In the genomic region with DNA sequence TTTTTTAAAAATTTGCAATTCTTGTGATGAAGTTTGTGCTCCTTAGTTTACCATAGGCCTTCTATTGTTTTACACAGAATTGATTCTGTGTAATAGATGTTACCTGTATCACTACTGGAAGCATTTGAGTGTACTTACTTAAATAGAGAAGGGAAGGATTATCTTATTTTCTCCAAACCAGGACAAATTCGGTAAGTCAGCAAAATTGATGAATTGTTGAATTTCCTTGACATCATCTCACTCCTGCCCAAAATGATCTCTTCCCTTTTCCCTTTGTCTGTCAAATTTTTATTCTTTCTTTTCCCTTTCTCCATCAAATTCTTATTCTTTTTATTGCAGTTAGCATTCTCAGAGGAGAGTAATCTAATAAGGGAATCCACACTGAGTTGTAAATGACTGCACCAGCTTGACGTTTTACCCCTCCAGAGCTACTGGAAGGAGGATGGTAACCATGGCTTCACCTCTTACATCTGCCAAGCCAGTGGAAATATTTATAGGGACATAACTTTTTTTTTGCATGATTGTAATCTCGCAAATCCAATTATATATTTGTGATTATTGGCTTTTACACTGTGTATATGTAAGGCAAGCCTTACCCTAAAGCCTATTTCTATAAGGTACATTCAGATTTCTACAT, we compare ENCODE assay signal across 19 cellular contexts. TPM values are rescaled to one million over a fixed set of nuclear protein-coding genes. Genes with fewer than 3 reads are reported as not detected.
DNase-seq lines count a peak whose midpoint lies in the region; ATAC-seq, FAIRE-seq and TF ChIP-seq lines count a peak whose summit lies in the region.
"Had no signal": no experiment of that assay in that cellular context is flagged by ENCODE, and none has a peak within 500 bp of the region (broad histone marks: within the 10 kb centered on the region; RNA-seq: fewer than 3 reads in every experiment).

No MANE protein-coding gene starts in this region.

- H3K4me3 ChIP-seq in SK-N-SH (ENCODE audit: low read depth in 2 of 2, low read length in 1 of 2) (no peak overlapping the region), A549 (no peak overlapping the region), esophagus muscularis mucosa (no peak overlapping the region), stomach smooth muscle (ENCODE audit: low read length in 2 of 2) (peak overlapping the region in 1 of 2 donors; percentile 57)
- H3K4me3 ChIP-seq: BLaER1 treated with 17β-estradiol and CSF1 and Interleukin-3, amounts not matched to agents 10 nM and 100 nM; GM12878; GM23248 had no signal

- TF ChIP-seq CTCF in SK-N-SH (IDR thresholded peaks at IDR 0.05) (no peak), A549 (IDR thresholded peaks at IDR 0.05) (no peak), esophagus muscularis mucosa (IDR thresholded peaks at IDR 0.05) (no peak)

- H3K36me3 ChIP-seq in SK-N-SH (replicated peaks in 1 of 2; ENCODE audit: control insufficient read depth in 1 of 2, insufficient read depth in 2 of 2, low read length in 1 of 2) (no peaks in the 10 kb centered on the region), esophagus muscularis mucosa (no peaks in the 10 kb centered on the region), stomach smooth muscle (ENCODE audit: control insufficient read depth in 2 of 2, insufficient read depth in 2 of 2, low read length in 2 of 2) (no peaks in the 10 kb centered on the region)
- H3K36me3 ChIP-seq: BLaER1 treated with 17β-estradiol and CSF1 and Interleukin-3, amounts not matched to agents 10 nM and 100 nM had no signal

- H3K4me1 ChIP-seq in SK-N-SH (ENCODE audit: control insufficient read depth in 1 of 2, insufficient read depth in 2 of 2, low read depth in 1 of 2, low read length in 1 of 2) (peaks cover 0 to 6% of the 10 kb centered on the region in 2 experiments; a peak in 2 of 4 replicates), A549 (no peaks in the 10 kb centered on the region), esophagus muscularis mucosa (peaks cover 13 to 45% (median 40%) of the 10 kb centered on the region in 4 donors), stomach smooth muscle (ENCODE audit: control insufficient read depth, insufficient read depth, low read length) (peaks cover 28% of the 10 kb centered on the region)
- H3K4me1 ChIP-seq: BLaER1 treated with 17β-estradiol and CSF1 and Interleukin-3, amounts not matched to agents 10 nM and 100 nM had no signal

- TF ChIP-seq RAD21 in SK-N-SH (IDR thresholded peaks at IDR 0.05; ENCODE audit: low read length) (no peak), A549 (conservative IDR thresholded peaks at IDR 0.05 in 1 of 2, IDR thresholded peaks at IDR 0.05 in 1 of 2) (no peak)

- POLR2A ChIA-PET in SK-N-SH (lab: Yijun Ruan, JAX) (no interaction called here), A549 (lab: Yijun Ruan, JAX) (no interaction called here)

- ATAC-seq in SK-N-SH treated with all-trans-retinoic acid at 6 μM for 48 hours (peak; percentile 36; the same call in 1 of the 3 replicates), A549 (no peak), HG02763 (IDR thresholded peaks at IDR 0.05; ENCODE audit: unreplicated experiment) (no peak)
- ATAC-seq: GM12878, HCT116 had no signal

- TF ChIP-seq EP300 in SK-N-SH (IDR thresholded peaks at IDR 0.05; ENCODE audit: borderline replicate concordance in 1 of 2, low read depth in 1 of 2, low read length in 1 of 2): no peak
- TF ChIP-seq EP300 in A549 (IDR thresholded peaks at IDR 0.05): no peak
- no peak for TF ChIP-seq EP300 in esophagus muscularis mucosa (IDR thresholded peaks at IDR 0.05)

- CTCF ChIA-PET in SK-N-SH (lab: Yijun Ruan, JAX): no interaction called here
- CTCF ChIA-PET in A549 (lab: Yijun Ruan, JAX): no interaction called here

- DNase-seq in SK-N-SH: no peak
- no peak for DNase-seq in A549 (ENCODE audit: low read depth in 1 of 2, low spot score in 1 of 2)
- DNase-seq in esophagus muscularis mucosa (ENCODE audit: extremely low spot score): no peak
- DNase-seq in anterior cingulate cortex (lab: John Stamatoyannopoulos, UW): no peak
- DNase-seq in A172 (ENCODE audit: low spot score): no peak
- DNase-seq: ACHN; CD4-positive, CD25-positive, alpha-beta regulatory T cell; DMS 273 treated with DMSO at 0.1 percent for 48 hours; GM23248 had no signal

- H4K20me1 ChIP-seq in SK-N-SH (ENCODE audit: insufficient read depth): no peaks in the 10 kb centered on the region
- H4K20me1 ChIP-seq: BLaER1 treated with 17β-estradiol and CSF1 and Interleukin-3, amounts not matched to agents 10 nM and 100 nM had no signal

- 72% methylated on average over 3 of the region's 3 CpGs for WGBS in SK-N-SH (ENCODE audit: low lambda C conversion rate)
- WGBS in A549 (ENCODE audit: missing lambda C conversion rate): 39% methylated on average over 3 of the region's 3 CpGs
- WGBS in esophagus muscularis mucosa: 57% methylated on average over 3 of the region's 3 CpGs

- intact Hi-C loops in esophagus muscularis mucosa (cut with DNase I): no loop called here

- no peaks in the 10 kb centered on the region for H3K79me2 ChIP-seq in SK-N-SH (ENCODE audit: insufficient read depth)

- H3K27me3 ChIP-seq in SK-N-SH (ENCODE audit: insufficient read depth) (no peaks in the 10 kb centered on the region), esophagus muscularis mucosa (no peaks in the 10 kb centered on the region), stomach smooth muscle (ENCODE audit: control insufficient read depth in 1 of 2, insufficient read depth in 2 of 2, low read length in 2 of 2) (no peaks in the 10 kb centered on the region)
- H3K27me3 ChIP-seq: BLaER1 treated with 17β-estradiol and CSF1 and Interleukin-3, amounts not matched to agents 10 nM and 100 nM had no signal

- FAIRE-seq in A549 (lab: Jason Lieb, UNC): no peak
- FAIRE-seq: GM12878, GM18507, H54 had no signal

- H3K27ac ChIP-seq in SK-N-SH (ENCODE audit: low read depth in 2 of 2, low read length in 1 of 2) (no peak overlapping the region), A549 (no peak overlapping the region), esophagus muscularis mucosa (replicated peaks in 1 of 4) (peak overlapping the region in 3 of 4 donors; percentile 54 to 59 (median 57)), stomach smooth muscle (ENCODE audit: low read length) (peak overlapping the region; percentile 53)
- H3K27ac ChIP-seq: 22Rv1; BLaER1 treated with 17β-estradiol and CSF1 and Interleukin-3, amounts not matched to agents 10 nM and 100 nM; GM23248 had no signal

- no peaks in the 10 kb centered on the region for H3K9me2 ChIP-seq in SK-N-SH

- TF ChIP-seq POLR2A in A549 (IDR thresholded peaks at IDR 0.05; ENCODE audit: low read length) (no peak), esophagus muscularis mucosa (IDR thresholded peaks at IDR 0.05; ENCODE audit: low read depth) (no peak)

- H3K9ac ChIP-seq in SK-N-SH (no peak overlapping the region), stomach smooth muscle (ENCODE audit: low read length in 2 of 2) (no peak overlapping the region)
- H3K9ac ChIP-seq: BLaER1 treated with 17β-estradiol and CSF1 and Interleukin-3, amounts not matched to agents 10 nM and 100 nM; GM23248 had no signal

- H3F3A ChIP-seq in SK-N-SH (replicated peaks; ENCODE audit: insufficient read depth): no peaks in the 10 kb centered on the region

- no peak overlapping the region for H2AFZ ChIP-seq in SK-N-SH (ENCODE audit: low read depth)
- H2AFZ ChIP-seq: GM23248 had no signal

- H3K9me3 ChIP-seq in SK-N-SH (no peaks in the 10 kb centered on the region), A549 (no peaks in the 10 kb centered on the region), esophagus muscularis mucosa (no peaks in the 10 kb centered on the region), stomach smooth muscle (ENCODE audit: control insufficient read depth in 2 of 2, low read length in 2 of 2) (no peaks in the 10 kb centered on the region)
- H3K9me3 ChIP-seq: BLaER1 treated with 17β-estradiol and CSF1 and Interleukin-3, amounts not matched to agents 10 nM and 100 nM had no signal

- no peak overlapping the region for H3K4me2 ChIP-seq in SK-N-SH
- H3K4me2 ChIP-seq in A549: no peak overlapping the region
- H3K4me2 ChIP-seq: BLaER1 treated with 17β-estradiol and CSF1 and Interleukin-3, amounts not matched to agents 10 nM and 100 nM had no signal

TF ChIP-seq in SK-N-SH treated with all-trans-retinoic acid at 6 μM for 48 hours, 23 proteins besides CTCF, POLR2A, EP300 and RAD21 (continues in another document):
- no peak for TF ChIP-seq TOX (CRISPR knock-in tag; IDR thresholded peaks at IDR 0.05; ENCODE audit: borderline replicate concordance)

TF ChIP-seq in SK-N-SH, 30 proteins besides CTCF, POLR2A, EP300 and RAD21 (continues in another document):
- no peak for TF ChIP-seq RCOR1 (IDR thresholded peaks at IDR 0.05; ENCODE audit: low read length)
- TF ChIP-seq, protein P1, sequence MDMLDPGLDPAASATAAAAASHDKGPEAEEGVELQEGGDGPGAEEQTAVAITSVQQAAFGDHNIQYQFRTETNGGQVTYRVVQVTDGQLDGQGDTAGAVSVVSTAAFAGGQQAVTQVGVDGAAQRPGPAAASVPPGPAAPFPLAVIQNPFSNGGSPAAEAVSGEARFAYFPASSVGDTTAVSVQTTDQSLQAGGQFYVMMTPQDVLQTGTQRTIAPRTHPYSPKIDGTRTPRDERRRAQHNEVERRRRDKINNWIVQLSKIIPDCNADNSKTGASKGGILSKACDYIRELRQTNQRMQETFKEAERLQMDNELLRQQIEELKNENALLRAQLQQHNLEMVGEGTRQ (IDR thresholded peaks at IDR 0.05; ENCODE audit: borderline replicate concordance, low read depth, low read length): no peak
- no peak for TF ChIP-seq TEAD4 (IDR thresholded peaks at IDR 0.05; ENCODE audit: borderline replicate concordance, insufficient read depth)

TF ChIP-seq in A549, 52 proteins besides CTCF, POLR2A, EP300 and RAD21:
- TF ChIP-seq MAFK (IDR thresholded peaks at IDR 0.05; ENCODE audit: partially characterized antibody): peak; percentile 32
- no peak for TF ChIP-seq EHF (CRISPR knock-in tag; IDR thresholded peaks at IDR 0.05)
- no peak for TF ChIP-seq RFX5 (IDR thresholded peaks at IDR 0.05)
- no peak for TF ChIP-seq FOXS1 (CRISPR knock-in tag; IDR thresholded peaks at IDR 0.05)
- TF ChIP-seq NPAS2 (CRISPR knock-in tag; IDR thresholded peaks at IDR 0.05; ENCODE audit: borderline replicate concordance): no peak

RNA-seq across cellular contexts. Expression of a gene that starts 42.6 kb away (rescaled TPM):
- polyA plus RNA-seq in SK-N-SH (2012; rRNA removed): 94.2 and 106 TPM in 2 replicates
- 129 and 139 TPM in 2 replicates for polyA plus RNA-seq in SK-N-SH (2012; cell fraction: cytosol; rRNA removed)
- polyA plus RNA-seq in SK-N-SH (2012; cell fraction: nucleus; rRNA removed): 96.3 and 128 TPM in 2 replicates
- polyA plus RNA-seq in A549 (2011; rRNA removed): 0.44 and 0.53 TPM in 2 replicates
- 0.41 and 0.54 TPM in 2 replicates for polyA plus RNA-seq in A549 (2012; cell fraction: cytosol; rRNA removed)
- 0.54 and 1.0 TPM in 2 replicates for polyA plus RNA-seq in A549 (2012; cell fraction: nucleus; rRNA removed)
- polyA plus RNA-seq in A549 (2017; fragmentation: RNase III; extraction: RNeasy Plus Mini Kit Qiagen cat#74134 plus additional on column Dnase treatment): 0.34 to 0.63 TPM (median 0.59 TPM) in 3 replicates
- polyA minus RNA-seq in A549 (2011; rRNA and poly(A)+ RNA removed): 0.54 TPM in 1 of 2 replicates, not detected in the other
- 100 to 1,000 TPM in 3 of 4 donors, 10 to 100 TPM in 1; 77.7 to 165 (median 138) TPM for total RNA-seq in esophagus muscularis mucosa
- 0.19 and 0.50 TPM in 2 replicates for total RNA-seq in A172 (2014; rRNA removed; shearing (Covaris generic))
- total RNA-seq: CD4-positive, CD25-positive, alpha-beta regulatory T cell; GM12878 had no signal
- polyA plus RNA-seq: CD4-positive, CD25-positive, alpha-beta regulatory T cell; IgD-negative memory B cell had no signal

Comparison
In these comparisons a context has a peak if more than half of its experiments do, and no peak if none do; other contexts are left out.
1. H3K27ac ChIP-seq: peak in esophagus muscularis mucosa (3 of 4) and stomach smooth muscle (single experiment); none in SK-N-SH (0 of 2) and A549 (0 of 2).
2. RNA of a gene that starts 42.6 kb away (total RNA-seq): 77.7 to 165 TPM in esophagus muscularis mucosa; 0.19 to 0.50 TPM in A172; every median in the first group is over 10 times any median in the second.